ENCODE assay signal across 11 cellular contexts in the genomic region with DNA sequence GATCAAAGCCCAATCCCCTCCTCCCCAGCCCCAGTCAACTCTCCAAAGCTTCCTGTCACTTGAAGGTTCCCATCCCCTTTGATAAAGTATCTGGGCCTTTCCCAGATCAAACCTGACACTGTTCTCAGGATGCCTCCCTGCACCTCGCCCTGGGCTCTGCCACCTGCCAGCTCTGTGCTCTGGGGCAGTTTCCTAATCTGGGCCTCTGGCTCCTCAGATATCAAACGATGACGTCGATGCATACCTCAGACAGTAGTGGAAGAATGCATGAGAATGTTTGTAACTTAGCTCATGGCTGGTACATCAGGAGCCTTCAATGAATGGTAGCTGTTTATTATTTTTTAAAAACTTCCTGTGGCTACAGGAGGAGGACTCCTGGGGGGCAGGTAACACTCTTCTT.
DNase-seq lines count a peak whose midpoint lies in the region; ATAC-seq, FAIRE-seq and TF ChIP-seq lines count a peak whose summit lies in the region.
"Had no signal": no experiment of that assay in that cellular context is flagged by ENCODE, and none has a peak within 500 bp of the region (broad histone marks: within the 10 kb centered on the region; RNA-seq: fewer than 3 reads in every experiment).

No MANE protein-coding gene starts in this region.

- H3K9ac ChIP-seq in astrocyte (ENCODE audit: low read length), result peak overlapping the region; percentile 41

- no peaks in the 10 kb centered on the region for H3K9me3 ChIP-seq in astrocyte (ENCODE audit: insufficient read depth, low read depth, low read length)
- no peaks in the 10 kb centered on the region for H3K9me3 ChIP-seq in hepatocyte (ENCODE audit: low read depth)
- H3K9me3 ChIP-seq: tibial artery had no signal

- H3K9me2 ChIP-seq in hepatocyte (replicated peaks; ENCODE audit: insufficient read depth), result no peaks in the 10 kb centered on the region

- H3K36me3 ChIP-seq in astrocyte (ENCODE audit: insufficient read depth, low read length) (peaks cover 5% of the 10 kb centered on the region), hepatocyte (replicated peaks; ENCODE audit: insufficient read depth, low read depth) (no peaks in the 10 kb centered on the region)

- H3K9me3 Mint-ChIP-seq in astrocyte (ENCODE audit: unreplicated experiment), result no peaks in the 10 kb centered on the region

- peak; percentile 50 for DNase-seq in activated CD8-positive, alpha-beta memory T cell treated with anti-CD3 and anti-CD28 coated beads for 24 hours
- DNase-seq in activated CD8-positive, alpha-beta memory T cell treated with anti-CD3 and anti-CD28 coated beads, Interleukin-2, amount 50 U/mL, for 4 hours, result no peak
- DNase-seq in astrocyte (ENCODE audit: low read depth) (peak; percentile 88), hepatocyte (ENCODE audit: low spot score) (peak; percentile 46), GF-D8 (lab: John Stamatoyannopoulos, UW) (no peak), kidney tubule cell (ENCODE audit: low spot score) (no peak)
- DNase-seq: tibial artery had no signal

- peaks cover 21% of the 10 kb centered on the region for H3K4me1 ChIP-seq in astrocyte (ENCODE audit: insufficient read depth, low read length)
- H3K4me1 ChIP-seq in hepatocyte (ENCODE audit: insufficient read depth), result no peaks in the 10 kb centered on the region

- H3K4me3 ChIP-seq in astrocyte (ENCODE audit: insufficient read depth, low read depth, low read length) (no peak overlapping the region), hepatocyte (no peak overlapping the region)
- H3K4me3 ChIP-seq: skin epidermis, tibial artery had no signal

- H4K20me1 ChIP-seq in astrocyte (ENCODE audit: insufficient read depth, low read length) (no peaks in the 10 kb centered on the region), hepatocyte (ENCODE audit: insufficient read depth, poor library complexity, severe bottlenecking) (no peaks in the 10 kb centered on the region)

- ATAC-seq in GM19328 (IDR thresholded peaks at IDR 0.05; ENCODE audit: unreplicated experiment), result no peak
- ATAC-seq: Panc1 had no signal

- peaks cover 24% of the 10 kb centered on the region for H3K4me1 Mint-ChIP-seq in astrocyte (ENCODE audit: low read depth, unreplicated experiment)

- H3K27me3 ChIP-seq in astrocyte (ENCODE audit: insufficient read depth, low read length), result no peaks in the 10 kb centered on the region
- no peaks in the 10 kb centered on the region for H3K27me3 ChIP-seq in hepatocyte
- H3K27me3 ChIP-seq: tibial artery had no signal

- H3K27ac ChIP-seq in astrocyte (ENCODE audit: low read depth, low read length), result peak overlapping the region; percentile 63
- H3K27ac ChIP-seq in hepatocyte, result peak overlapping the region; percentile 23
- peak overlapping the region; percentile 47 for H3K27ac ChIP-seq in temporal lobe (ENCODE audit: low read depth, low read length)
- H3K27ac ChIP-seq: tibial artery had no signal

- H3K36me3 Mint-ChIP-seq in astrocyte (ENCODE audit: low read depth, unreplicated experiment), result peaks cover 13% of the 10 kb centered on the region

- H3K4me3 Mint-ChIP-seq in astrocyte (ENCODE audit: unreplicated experiment), result no peak overlapping the region

- WGBS in hepatocyte (ENCODE audit: low lambda C conversion rate, missing lambda C conversion rate), result 57% methylated on average over 4 of the region's 4 CpGs

- FAIRE-seq in astrocyte (lab: Jason Lieb, UNC), result no peak

- no peaks in the 10 kb centered on the region for H3K27me3 Mint-ChIP-seq in astrocyte (ENCODE audit: low read depth, unreplicated experiment)

- H3K79me2 ChIP-seq in astrocyte (ENCODE audit: insufficient read depth, low read length), result no peaks in the 10 kb centered on the region
- no peaks in the 10 kb centered on the region for H3K79me2 ChIP-seq in hepatocyte

- H3K4me2 ChIP-seq in astrocyte (ENCODE audit: low read length), result no peak overlapping the region
- no peak overlapping the region for H3K4me2 ChIP-seq in hepatocyte

- TF ChIP-seq CTCF in astrocyte (IDR thresholded peaks at IDR 0.05; ENCODE audit: insufficient read depth, low read depth, low read length) (no peak), hepatocyte (IDR thresholded peaks at IDR 0.05; ENCODE audit: poor library complexity) (no peak)

- no peak overlapping the region for H3K27ac Mint-ChIP-seq in astrocyte (ENCODE audit: unreplicated experiment)

- H2AFZ ChIP-seq in astrocyte (ENCODE audit: low read depth, low read length) (no peak overlapping the region), hepatocyte (no peak overlapping the region)

Comparison
In these comparisons a context has a peak if more than half of its experiments do, and no peak if none do; other contexts are left out.
1. DNase-seq: peak in activated CD8-positive, alpha-beta memory T cell treated with anti-CD3 and anti-CD28 coated beads for 24 hours (single experiment), astrocyte (single experiment) and hepatocyte (single experiment); none in activated CD8-positive, alpha-beta memory T cell treated with anti-CD3 and anti-CD28 coated beads, Interleukin-2, amount 50 U/mL, for 4 hours (single experiment), GF-D8 (single experiment) and kidney tubule cell (single experiment).
2. Peak in every context shown above with its lines, with median percentiles within 50 percentile points of each other: H3K27ac ChIP-seq.